1 cellular context compared by ENCODE assay signal in genomic region chr19:7069042-7069903, GRCh38.
TF ChIP-seq lines count a peak whose summit lies in the region.

TSS of gene ZNF557 (plus strand) at chr19:7069703. CDS start at chr19:7075075, 5,372 bp downstream.

TF ChIP-seq in HepG2, 621 proteins besides CTCF, POLR2A, EP300 and RAD21 (continued from another document and continues in another):
- TF ChIP-seq ZSCAN9 (CRISPR knock-in tag; IDR thresholded peaks at IDR 0.05; ENCODE audit: borderline replicate concordance), result no peak
- no peak for TF ChIP-seq FOXK2 (IDR thresholded peaks at IDR 0.05)
- TF ChIP-seq ZBTB40 (IDR thresholded peaks at IDR 0.05), result peak; percentile 69
- TF ChIP-seq ZBTB40 (CRISPR knock-in tag; IDR thresholded peaks at IDR 0.05), result no peak
- TF ChIP-seq ZNF564 (CRISPR knock-in tag; IDR thresholded peaks at IDR 0.05), result peak; percentile 33; the same call in 1 of the 2 replicates
- TF ChIP-seq AGO1 (IDR thresholded peaks at IDR 0.05; ENCODE audit: low read depth, low read length, poor library complexity, severe bottlenecking), result peak; percentile 75
- no peak for TF ChIP-seq CBX2 (IDR thresholded peaks at IDR 0.05; ENCODE audit: low read depth, low read length)
- TF ChIP-seq CBX2 (CRISPR knock-in tag; IDR thresholded peaks at IDR 0.05; ENCODE audit: low read depth), result no peak
- TF ChIP-seq ZNF563 (CRISPR knock-in tag; IDR thresholded peaks at IDR 0.05), result peak; percentile 81; the same call in 1 of the 2 replicates
- TF ChIP-seq YEATS2 (CRISPR knock-in tag; IDR thresholded peaks at IDR 0.05; ENCODE audit: borderline replicate concordance), result peak; percentile 50; the same call in 1 of the 2 replicates
- peak; percentile 43; the same call in 1 of the 2 replicates for TF ChIP-seq FOXJ3 (CRISPR knock-in tag; IDR thresholded peaks at IDR 0.05; ENCODE audit: borderline replicate concordance)
- TF ChIP-seq, protein P1, sequence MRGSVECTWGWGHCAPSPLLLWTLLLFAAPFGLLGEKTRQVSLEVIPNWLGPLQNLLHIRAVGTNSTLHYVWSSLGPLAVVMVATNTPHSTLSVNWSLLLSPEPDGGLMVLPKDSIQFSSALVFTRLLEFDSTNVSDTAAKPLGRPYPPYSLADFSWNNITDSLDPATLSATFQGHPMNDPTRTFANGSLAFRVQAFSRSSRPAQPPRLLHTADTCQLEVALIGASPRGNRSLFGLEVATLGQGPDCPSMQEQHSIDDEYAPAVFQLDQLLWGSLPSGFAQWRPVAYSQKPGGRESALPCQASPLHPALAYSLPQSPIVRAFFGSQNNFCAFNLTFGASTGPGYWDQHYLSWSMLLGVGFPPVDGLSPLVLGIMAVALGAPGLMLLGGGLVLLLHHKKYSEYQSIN (CRISPR knock-in tag; IDR thresholded peaks at IDR 0.05; ENCODE audit: borderline replicate concordance), result no peak
- peak; percentile 62; the same call in 1 of the 2 replicates for TF ChIP-seq NFKB2 (CRISPR knock-in tag; IDR thresholded peaks at IDR 0.05; ENCODE audit: borderline replicate concordance)
- peak; percentile 76 for TF ChIP-seq ETV5 (CRISPR knock-in tag; IDR thresholded peaks at IDR 0.05; ENCODE audit: borderline replicate concordance)
- no peak for TF ChIP-seq CEBPB (IDR thresholded peaks at IDR 0.05; ENCODE audit: borderline replicate concordance, low read depth, low read length)
- no peak for TF ChIP-seq ZNF296 (CRISPR knock-in tag; conservative IDR thresholded peaks at IDR 0.05)
- peak; percentile 35; the same call in 1 of the 2 replicates for TF ChIP-seq HOXD1 (CRISPR knock-in tag; IDR thresholded peaks at IDR 0.05)
- TF ChIP-seq ZFP90 (CRISPR knock-in tag; IDR thresholded peaks at IDR 0.05; ENCODE audit: borderline replicate concordance), result peak; percentile 61; the same call in 1 of the 2 replicates
- TF ChIP-seq ZFY (CRISPR knock-in tag; IDR thresholded peaks at IDR 0.05), result peak; percentile 81
- no peak for TF ChIP-seq HIC2 (CRISPR knock-in tag; IDR thresholded peaks at IDR 0.05; ENCODE audit: low read depth)
- TF ChIP-seq, protein P2, sequence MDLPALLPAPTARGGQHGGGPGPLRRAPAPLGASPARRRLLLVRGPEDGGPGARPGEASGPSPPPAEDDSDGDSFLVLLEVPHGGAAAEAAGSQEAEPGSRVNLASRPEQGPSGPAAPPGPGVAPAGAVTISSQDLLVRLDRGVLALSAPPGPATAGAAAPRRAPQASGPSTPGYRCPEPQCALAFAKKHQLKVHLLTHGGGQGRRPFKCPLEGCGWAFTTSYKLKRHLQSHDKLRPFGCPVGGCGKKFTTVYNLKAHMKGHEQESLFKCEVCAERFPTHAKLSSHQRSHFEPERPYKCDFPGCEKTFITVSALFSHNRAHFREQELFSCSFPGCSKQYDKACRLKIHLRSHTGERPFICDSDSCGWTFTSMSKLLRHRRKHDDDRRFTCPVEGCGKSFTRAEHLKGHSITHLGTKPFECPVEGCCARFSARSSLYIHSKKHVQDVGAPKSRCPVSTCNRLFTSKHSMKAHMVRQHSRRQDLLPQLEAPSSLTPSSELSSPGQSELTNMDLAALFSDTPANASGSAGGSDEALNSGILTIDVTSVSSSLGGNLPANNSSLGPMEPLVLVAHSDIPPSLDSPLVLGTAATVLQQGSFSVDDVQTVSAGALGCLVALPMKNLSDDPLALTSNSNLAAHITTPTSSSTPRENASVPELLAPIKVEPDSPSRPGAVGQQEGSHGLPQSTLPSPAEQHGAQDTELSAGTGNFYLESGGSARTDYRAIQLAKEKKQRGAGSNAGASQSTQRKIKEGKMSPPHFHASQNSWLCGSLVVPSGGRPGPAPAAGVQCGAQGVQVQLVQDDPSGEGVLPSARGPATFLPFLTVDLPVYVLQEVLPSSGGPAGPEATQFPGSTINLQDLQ (CRISPR knock-in tag; IDR thresholded peaks at IDR 0.05), result no peak
- no peak for TF ChIP-seq LRRFIP1 (CRISPR knock-in tag; conservative IDR thresholded peaks at IDR 0.05)
- TF ChIP-seq ZNF317 (CRISPR knock-in tag; IDR thresholded peaks at IDR 0.05), result peak; percentile 60; the same call in 1 of the 2 replicates
- peak; percentile 68; the same call in 1 of the 2 replicates for TF ChIP-seq CCDC6 (CRISPR knock-in tag; IDR thresholded peaks at IDR 0.05)
- no peak for TF ChIP-seq MZF1 (CRISPR knock-in tag; IDR thresholded peaks at IDR 0.05; ENCODE audit: borderline replicate concordance)
- no peak for TF ChIP-seq PREB (CRISPR knock-in tag; IDR thresholded peaks at IDR 0.05)
- TF ChIP-seq TMF1 (CRISPR knock-in tag; IDR thresholded peaks at IDR 0.05; ENCODE audit: low read depth), result no peak
- TF ChIP-seq FOXC1 (CRISPR knock-in tag; IDR thresholded peaks at IDR 0.05; ENCODE audit: borderline replicate concordance), result peak; percentile 59
- 0 out of 2 replicates have a peak, but pooled peaks have one; percentile 47 for TF ChIP-seq ZNF329 (CRISPR knock-in tag; IDR thresholded peaks at IDR 0.05; ENCODE audit: low read depth)
- TF ChIP-seq LCORL (IDR thresholded peaks at IDR 0.05), result peak; percentile 24; the same call in 1 of the 2 replicates
- peak; percentile 72; the same call in 1 of the 2 replicates for TF ChIP-seq LCORL (CRISPR knock-in tag; IDR thresholded peaks at IDR 0.05)
- TF ChIP-seq ZNF264 (CRISPR knock-in tag; IDR thresholded peaks at IDR 0.05), result 0 out of 2 replicates have a peak, but pooled peaks have one; percentile 27
- TF ChIP-seq, protein P3, sequence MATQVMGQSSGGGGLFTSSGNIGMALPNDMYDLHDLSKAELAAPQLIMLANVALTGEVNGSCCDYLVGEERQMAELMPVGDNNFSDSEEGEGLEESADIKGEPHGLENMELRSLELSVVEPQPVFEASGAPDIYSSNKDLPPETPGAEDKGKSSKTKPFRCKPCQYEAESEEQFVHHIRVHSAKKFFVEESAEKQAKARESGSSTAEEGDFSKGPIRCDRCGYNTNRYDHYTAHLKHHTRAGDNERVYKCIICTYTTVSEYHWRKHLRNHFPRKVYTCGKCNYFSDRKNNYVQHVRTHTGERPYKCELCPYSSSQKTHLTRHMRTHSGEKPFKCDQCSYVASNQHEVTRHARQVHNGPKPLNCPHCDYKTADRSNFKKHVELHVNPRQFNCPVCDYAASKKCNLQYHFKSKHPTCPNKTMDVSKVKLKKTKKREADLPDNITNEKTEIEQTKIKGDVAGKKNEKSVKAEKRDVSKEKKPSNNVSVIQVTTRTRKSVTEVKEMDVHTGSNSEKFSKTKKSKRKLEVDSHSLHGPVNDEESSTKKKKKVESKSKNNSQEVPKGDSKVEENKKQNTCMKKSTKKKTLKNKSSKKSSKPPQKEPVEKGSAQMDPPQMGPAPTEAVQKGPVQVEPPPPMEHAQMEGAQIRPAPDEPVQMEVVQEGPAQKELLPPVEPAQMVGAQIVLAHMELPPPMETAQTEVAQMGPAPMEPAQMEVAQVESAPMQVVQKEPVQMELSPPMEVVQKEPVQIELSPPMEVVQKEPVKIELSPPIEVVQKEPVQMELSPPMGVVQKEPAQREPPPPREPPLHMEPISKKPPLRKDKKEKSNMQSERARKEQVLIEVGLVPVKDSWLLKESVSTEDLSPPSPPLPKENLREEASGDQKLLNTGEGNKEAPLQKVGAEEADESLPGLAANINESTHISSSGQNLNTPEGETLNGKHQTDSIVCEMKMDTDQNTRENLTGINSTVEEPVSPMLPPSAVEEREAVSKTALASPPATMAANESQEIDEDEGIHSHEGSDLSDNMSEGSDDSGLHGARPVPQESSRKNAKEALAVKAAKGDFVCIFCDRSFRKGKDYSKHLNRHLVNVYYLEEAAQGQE (IDR thresholded peaks at IDR 0.05; ENCODE audit: borderline replicate concordance in 1 of 2, low read depth in 1 of 2, low read length in 2 of 2), result no peak
- TF ChIP-seq ATF5 (CRISPR knock-in tag; IDR thresholded peaks at IDR 0.05; ENCODE audit: low read depth), result no peak
- TF ChIP-seq PHF21A (CRISPR knock-in tag; IDR thresholded peaks at IDR 0.05), result peak; percentile 43; the same call in 1 of the 2 replicates
- TF ChIP-seq RBAK (CRISPR knock-in tag; IDR thresholded peaks at IDR 0.05), result no peak
